In genomic region chr11:45885274-45885920, GRCh38 we compare ENCODE assay signal across 1 cellular context.
A peak's percentile ranks its signal among the peaks of the same experiment; 100 is the strongest.
TF ChIP-seq lines count a peak whose summit lies in the region.

TSS of gene MAPK8IP1 (plus strand) at chr11:45885651. CDS start at chr11:45885821, 170 bp downstream.

TF ChIP-seq in H1, 55 proteins besides CTCF, POLR2A, EP300 and RAD21:
- TF ChIP-seq EZH2 (IDR thresholded peaks at IDR 0.05; ENCODE audit: low read depth, low read length, severe bottlenecking) (no peak), SIN3A (conservative IDR thresholded peaks at IDR 0.05 in 1 of 2, IDR thresholded peaks at IDR 0.05 in 1 of 2; ENCODE audit: low read depth in 1 of 2, low read length in 2 of 2) (peak in 1 of 2 experiments; percentile 65; a peak in 2 of 4 replicates), TAF7 (optimal IDR thresholded peaks at IDR 0.05; ENCODE audit: borderline replicate concordance, low read depth, low read length) (peak; percentile 25), PHF8 (conservative IDR thresholded peaks at IDR 0.05; ENCODE audit: low read depth, low read length) (0 out of 2 replicates have a peak, but pooled peaks have one; percentile 35), YY1 (IDR thresholded peaks at IDR 0.05; ENCODE audit: low read depth, low read length) (peak; percentile 57; the same call in 1 of the 2 replicates), JUND (IDR thresholded peaks at IDR 0.05; ENCODE audit: low read length) (peak; percentile 36; the same call in 1 of the 2 replicates), E2F6 (IDR thresholded peaks at IDR 0.05) (0 out of 2 replicates have a peak, but pooled peaks have one; percentile 16), SIX5 (IDR thresholded peaks at IDR 0.05; ENCODE audit: low read depth, low read length) (no peak), MAX (IDR thresholded peaks at IDR 0.05) (peak; percentile 26; the same call in 1 of the 2 replicates), CTBP2 (IDR thresholded peaks at IDR 0.05; ENCODE audit: borderline replicate concordance, insufficient read depth, insufficient read length, low read length) (no peak), RBBP5 (IDR thresholded peaks at IDR 0.05; ENCODE audit: borderline replicate concordance, low read depth, low read length) (0 out of 2 replicates have a peak, but pooled peaks have one; percentile 25), SP1 (IDR thresholded peaks at IDR 0.05; ENCODE audit: low read depth, low read length) (no peak)
